ENCODE assay signal across 17 cellular contexts in genomic region chr6:97047473-97048201, GRCh38.
"Had no signal": no experiment of that assay in that cellular context is flagged by ENCODE, and none has a peak within 500 bp of the region (broad histone marks: within the 10 kb centered on the region; RNA-seq: fewer than 3 reads in every experiment).

No MANE protein-coding gene starts in this region.

- H3K36me3 ChIP-seq: esophagus squamous epithelium, gastroesophageal sphincter, neutrophil, right lobe of liver, thoracic aorta, transverse colon had no signal

- DNase-seq: effector memory CD8-positive, alpha-beta T cell; esophagus squamous epithelium; foreskin fibroblast; glutamatergic neuron; kidney; mesendoderm; naive thymus-derived CD4-positive, alpha-beta T cell; psoas muscle; retina; right lobe of liver; stimulated activated CD4-positive, alpha-beta T cell treated with anti-CD3 and anti-CD28 coated beads, Interleukin-4, amount 100 ng/mL, for 1 hour; stimulated activated CD8-positive, alpha-beta memory T cell treated with anti-CD3 and anti-CD28 coated beads, Interleukin-4, amount 100 ng/mL, for 48 hours; transverse colon had no signal

- H3K9me3 ChIP-seq: esophagus squamous epithelium, gastroesophageal sphincter, neutrophil, psoas muscle, right lobe of liver, thoracic aorta, transverse colon had no signal

- H3K4me3 ChIP-seq: esophagus squamous epithelium, gastroesophageal sphincter, psoas muscle, right lobe of liver, thoracic aorta, transverse colon had no signal

- H3K27ac ChIP-seq: esophagus squamous epithelium, gastroesophageal sphincter, neutrophil, psoas muscle, right lobe of liver, thoracic aorta had no signal

- H3K4me1 ChIP-seq: esophagus squamous epithelium, gastroesophageal sphincter, psoas muscle, right lobe of liver, transverse colon had no signal

- ATAC-seq: effector memory CD8-positive, alpha-beta T cell; gastroesophageal sphincter; naive thymus-derived CD4-positive, alpha-beta T cell; psoas muscle; right lobe of liver; stimulated activated effector memory CD8-positive, alpha-beta T cell treated with anti-CD3 and anti-CD28 coated beads, Interleukin-12 subunit alpha, Interleukin-12 subunit beta, amount 100 ng/mL, for 72 hours had no signal
